10 cellular contexts compared by ENCODE assay signal in genomic region chr5:1345876-1346626, GRCh38. TPM values are rescaled to one million over a fixed set of nuclear protein-coding genes. Genes with fewer than 3 reads are reported as not detected.
DNase-seq lines count a peak whose midpoint lies in the region; ATAC-seq and TF ChIP-seq lines count a peak whose summit lies in the region.
"Had no signal": no experiment of that assay in that cellular context is flagged by ENCODE, and none has a peak within 500 bp of the region (broad histone marks: within the 10 kb centered on the region; RNA-seq: fewer than 3 reads in every experiment).

No MANE protein-coding gene starts in this region.

- no peak overlapping the region for H3K14ac ChIP-seq in mesenchymal stem cell (ENCODE audit: low read length in 2 of 2)

- H3K9me3 Mint-ChIP-seq in activated naive CD4-positive, alpha-beta T cell treated with anti-CD3 and anti-CD28 coated beads, Interleukin-2, amount 50 U/mL, for 24 hours: no peaks in the 10 kb centered on the region
- H3K9me3 Mint-ChIP-seq in brain: peaks cover 0 to 3% (median 0%) of the 10 kb centered on the region in 5 experiments

- peaks cover 36% of the 10 kb centered on the region for H3K79me1 ChIP-seq in mesenchymal stem cell (replicated peaks; ENCODE audit: low read length, poor library complexity, severe bottlenecking)

- H3K27ac ChIP-seq in mesenchymal stem cell (ENCODE audit: low read length, poor library complexity, severe bottlenecking) (no peak overlapping the region), urinary bladder (ENCODE audit: low read depth) (no peak overlapping the region)

- H3K27me3 ChIP-seq in mesenchymal stem cell (ENCODE audit: control insufficient read depth in 1 of 2, insufficient read depth in 1 of 2, low read length in 2 of 2): peaks cover 3% of the 10 kb centered on the region in 2 experiments

- ATAC-seq in HG03159 (IDR thresholded peaks at IDR 0.05; ENCODE audit: unreplicated experiment): no peak

- H3K27ac Mint-ChIP-seq in activated naive CD4-positive, alpha-beta T cell treated with anti-CD3 and anti-CD28 coated beads, Interleukin-2, amount 50 U/mL, for 24 hours: peak overlapping the region; percentile 90
- H3K27ac Mint-ChIP-seq in brain: peak overlapping the region; percentile 53 to 89 (median 83)

- no peak overlapping the region for H4K91ac ChIP-seq in mesenchymal stem cell (ENCODE audit: low read length)

- peak overlapping the region; percentile 96 for H3K4me2 ChIP-seq in mesenchymal stem cell (ENCODE audit: low read length, poor library complexity, severe bottlenecking)

- H3K36me3 ChIP-seq in mesenchymal stem cell (ENCODE audit: control insufficient read depth in 1 of 2, insufficient read depth in 2 of 2, low read depth in 1 of 2, low read length in 2 of 2) (peaks cover 21 to 26% of the 10 kb centered on the region in 2 experiments), urinary bladder (ENCODE audit: insufficient read depth) (no peaks in the 10 kb centered on the region)

- no peaks in the 10 kb centered on the region for H3K27me3 Mint-ChIP-seq in activated naive CD4-positive, alpha-beta T cell treated with anti-CD3 and anti-CD28 coated beads, Interleukin-2, amount 50 U/mL, for 24 hours
- H3K27me3 Mint-ChIP-seq in brain: peaks cover 4% of the 10 kb centered on the region

- H2AK5ac ChIP-seq in mesenchymal stem cell (ENCODE audit: low read length, severe bottlenecking): no peak overlapping the region

- no peak for TF ChIP-seq CTCF in brain (conservative IDR thresholded peaks at IDR 0.05)

- no peak overlapping the region for H3K18ac ChIP-seq in mesenchymal stem cell (ENCODE audit: low read depth in 1 of 2, low read length in 2 of 2)

- no peak overlapping the region for H2AFZ ChIP-seq in mesenchymal stem cell (ENCODE audit: low read depth, low read length)

- H2BK15ac ChIP-seq in mesenchymal stem cell (ENCODE audit: low read depth, poor library complexity, severe bottlenecking): no peak overlapping the region

- H3K4ac ChIP-seq in mesenchymal stem cell (ENCODE audit: low read depth in 1 of 2, low read length in 2 of 2): no peak overlapping the region

- H3K23ac ChIP-seq in mesenchymal stem cell (ENCODE audit: low read length in 2 of 2): no peak overlapping the region

- no peaks in the 10 kb centered on the region for H3K9me3 ChIP-seq in mesenchymal stem cell (ENCODE audit: control insufficient read depth, low read length)

- no peak overlapping the region for H2BK120ac ChIP-seq in mesenchymal stem cell (ENCODE audit: low read depth, low read length)

- peak overlapping the region; percentile 86 for H3K4me3 Mint-ChIP-seq in activated naive CD4-positive, alpha-beta T cell treated with anti-CD3 and anti-CD28 coated beads, Interleukin-2, amount 50 U/mL, for 24 hours
- H3K4me3 Mint-ChIP-seq in brain: peak overlapping the region; percentile 83 to 93 (median 85)

- peaks cover 27% of the 10 kb centered on the region for H3K4me1 Mint-ChIP-seq in activated naive CD4-positive, alpha-beta T cell treated with anti-CD3 and anti-CD28 coated beads, Interleukin-2, amount 50 U/mL, for 24 hours
- peaks cover 29% of the 10 kb centered on the region for H3K4me1 Mint-ChIP-seq in brain

- WGBS in mesenchymal stem cell: 90% methylated on average over 27 of the region's 27 CpGs
- WGBS in urinary bladder: 77% methylated on average over 27 of the region's 27 CpGs

- peak overlapping the region; percentile 92 to 94 for H3K4me3 ChIP-seq in mesenchymal stem cell (ENCODE audit: insufficient read depth in 1 of 2, low read depth in 1 of 2, low read length in 2 of 2)
- peak overlapping the region; percentile 98 for H3K4me3 ChIP-seq in urinary bladder (ENCODE audit: low read depth, low read length)

- H3K36me3 Mint-ChIP-seq in activated naive CD4-positive, alpha-beta T cell treated with anti-CD3 and anti-CD28 coated beads, Interleukin-2, amount 50 U/mL, for 24 hours: peaks cover 9% of the 10 kb centered on the region
- peaks cover 19% of the 10 kb centered on the region for H3K36me3 Mint-ChIP-seq in brain

- peak overlapping the region; percentile 48 for H4K8ac ChIP-seq in mesenchymal stem cell (ENCODE audit: low read length)

- H3K9ac ChIP-seq in mesenchymal stem cell (ENCODE audit: low read length): peak overlapping the region; percentile 98

- H3K4me1 ChIP-seq in mesenchymal stem cell (ENCODE audit: control insufficient read depth, insufficient read depth, low read depth, low read length): peaks cover 20% of the 10 kb centered on the region
- H3K4me1 ChIP-seq in urinary bladder (ENCODE audit: insufficient read depth): no peaks in the 10 kb centered on the region

- no peak overlapping the region for H2BK5ac ChIP-seq in mesenchymal stem cell (ENCODE audit: low read depth, low read length, poor library complexity, severe bottlenecking)

- no peak overlapping the region for H2BK12ac ChIP-seq in mesenchymal stem cell (ENCODE audit: low read length in 2 of 2)

- DNase-seq in activated naive CD4-positive, alpha-beta T cell treated with Interleukin-2 at 50 U/mL for 16 hours: no peak
- no peak for DNase-seq in mesenchymal stem cell
- no peak for DNase-seq in activated CD4-positive, CD25-positive, alpha-beta regulatory T cell treated with anti-CD3 and anti-CD28 coated beads, Interleukin-2, amount 50 U/mL, for 72 hours
- no peak for DNase-seq in activated CD4-positive, CD25-positive, alpha-beta regulatory T cell (lab: John Stamatoyannopoulos, UW)
- DNase-seq: DMS 273 treated with DMSO at 0.1 percent for 48 hours, occipital lobe had no signal

RNA-seq across cellular contexts. Expression of gene CLPTM1L, which starts 1.2 kb away (rescaled TPM):
- polyA plus RNA-seq in brain (ENCODE audit: insufficient read depth, low read depth, low replicate concordance) (130 TPM), urinary bladder (85.3 TPM)
- polyA plus RNA-seq in mesenchymal stem cell (2013, experiment 1 of 2): 63.5 TPM
- polyA plus RNA-seq in mesenchymal stem cell (2013, experiment 2 of 2): 62.4 TPM
- 72.8 TPM for total RNA-seq in urinary bladder

RNA-seq across cellular contexts. Expression of gene TERT, which starts 51.2 kb away (rescaled TPM):
- polyA plus RNA-seq in brain (ENCODE audit: insufficient read depth, low read depth, low replicate concordance) (0.36 TPM), urinary bladder (not detected)
- not detected for polyA plus RNA-seq in mesenchymal stem cell (2013, experiment 1 of 2)
- not detected for polyA plus RNA-seq in mesenchymal stem cell (2013, experiment 2 of 2)
- not detected for total RNA-seq in urinary bladder
- total RNA-seq: occipital lobe had no signal
